30 cellular contexts compared by ENCODE assay signal in genomic region chr14:58341152-58341748, GRCh38. TPM values are rescaled to one million over a fixed set of nuclear protein-coding genes. Genes with fewer than 3 reads are reported as not detected.
"Had no signal": no experiment of that assay in that cellular context is flagged by ENCODE, and none has a peak within 500 bp of the region (broad histone marks: within the 10 kb centered on the region; RNA-seq: fewer than 3 reads in every experiment).

No MANE protein-coding gene starts in this region.

- DNase-seq: activated CD4-positive, alpha-beta T cell treated with anti-CD3 and anti-CD28 coated beads for 48 hours; activated CD4-positive, alpha-beta T cell treated with anti-CD3 and anti-CD28 coated beads, Interleukin-2, amount 50 U/mL, for 48 hours; activated CD8-positive, alpha-beta memory T cell treated with anti-CD3 and anti-CD28 coated beads, Interleukin-2, amount 50 U/mL, for 4 hours; activated effector memory CD4-positive, alpha-beta T cell treated with Interleukin-2 at 50 U/mL for 16 hours; activated naive CD4-positive, alpha-beta T cell treated with Interleukin-2 at 50 U/mL for 16 hours; activated T-cell treated with anti-CD3 and anti-CD28 coated beads, Interleukin-2, amount 50 U/mL, for 4 hours; aorta; body of pancreas; foreskin melanocyte; islet precursor cell; left ventricle myocardium inferior; ovary; right lobe of liver; stimulated activated CD4-positive, alpha-beta T cell treated with anti-CD3 and anti-CD28 coated beads, Interleukin-2, amount 100 ng/mL, for 48 hours; stimulated activated naive CD4-positive, alpha-beta T cell treated with Interleukin-2 at 50 U/mL for 16 hours; trophoblast cell had no signal

- H3K9me3 ChIP-seq: body of pancreas, esophagus muscularis mucosa, left ventricle myocardium inferior, neutrophil, ovary, right lobe of liver, thoracic aorta had no signal

- H3K4me3 Mint-ChIP-seq: activated naive CD8-positive, alpha-beta T cell; activated T-cell treated with anti-CD3 and anti-CD28 coated beads, Interleukin-2, amount 50 U/mL, for 4 hours; nephron had no signal

- H3K27me3 Mint-ChIP-seq: activated naive CD8-positive, alpha-beta T cell; progenitor cell of endocrine pancreas had no signal

- H3K4me1 Mint-ChIP-seq: nephron had no signal

- H3K27ac Mint-ChIP-seq: activated naive CD8-positive, alpha-beta T cell; progenitor cell of endocrine pancreas had no signal

- ATAC-seq: activated CD4-positive, CD25-positive, alpha-beta regulatory T cell treated with anti-CD3 and anti-CD28 coated beads, Interleukin-2, amount 50 U/mL, for 24 hours; activated T-cell treated with anti-CD3 and anti-CD28 coated beads, Interleukin-2, amount 50 U/mL, for 4 hours; body of pancreas; right lobe of liver had no signal

- H3K9me3 Mint-ChIP-seq: activated T-cell treated with anti-CD3 and anti-CD28 coated beads, Interleukin-2, amount 50 U/mL, for 4 hours; nephron had no signal

RNA-seq across cellular contexts. Expression of gene TOMM20L, which starts 54.5 kb away (rescaled TPM):
- total RNA-seq: activated CD8-positive, alpha-beta memory T cell treated with anti-CD3 and anti-CD28 coated beads for 36 hours; activated T-cell treated with anti-CD3 and anti-CD28 coated beads, Interleukin-2, amount 50 U/mL, for 4 hours; aorta; cardiac muscle cell; esophagus muscularis mucosa; hepatocyte; left ventricle myocardium inferior; lung microvascular endothelial cell; mucosa of gallbladder; renal cortical epithelial cell; right lobe of liver; skeletal muscle tissue; thoracic aorta had no signal
